1 cellular context compared by ENCODE assay signal in genomic region chr4:133147922-133148689, GRCh38.
TF ChIP-seq lines count a peak whose summit lies in the region.

No MANE protein-coding gene starts in this region.

TF ChIP-seq in HepG2, 621 proteins besides CTCF, POLR2A, EP300 and RAD21:
- TF ChIP-seq ARID5B (CRISPR knock-in tag; IDR thresholded peaks at IDR 0.05), result no peak
- TF ChIP-seq ZBTB7A (CRISPR knock-in tag; IDR thresholded peaks at IDR 0.05), result no peak
- no peak for TF ChIP-seq SRY (CRISPR knock-in tag; IDR thresholded peaks at IDR 0.05)
- TF ChIP-seq ZNF441 (CRISPR knock-in tag; IDR thresholded peaks at IDR 0.05; ENCODE audit: borderline replicate concordance), result no peak
- TF ChIP-seq KDM6A (CRISPR knock-in tag; IDR thresholded peaks at IDR 0.05; ENCODE audit: low read depth), result no peak
- no peak for TF ChIP-seq ZNF496 (CRISPR knock-in tag; IDR thresholded peaks at IDR 0.05; ENCODE audit: insufficient replicate concordance)
- no peak for TF ChIP-seq ZNF878 (CRISPR knock-in tag; IDR thresholded peaks at IDR 0.05)
- no peak for TF ChIP-seq PCBP2 (optimal IDR thresholded peaks at IDR 0.05; ENCODE audit: low read depth, low read length, poor library complexity, severe bottlenecking)
- no peak for TF ChIP-seq PLRG1 (conservative IDR thresholded peaks at IDR 0.05)
- no peak for TF ChIP-seq IKZF4 (CRISPR knock-in tag; IDR thresholded peaks at IDR 0.05; ENCODE audit: borderline replicate concordance, low read depth, not compliant biosample characterization)
- TF ChIP-seq DNMT1 (CRISPR knock-in tag; IDR thresholded peaks at IDR 0.05), result no peak
TF ChIP-seq in HepG2: peak in this region for 0.
